9 cellular contexts compared by ENCODE assay signal in genomic region chr5:76590027-76590426, GRCh38. TPM values are rescaled to one million over a fixed set of nuclear protein-coding genes. Genes with fewer than 3 reads are reported as not detected.
DNase-seq lines count a peak whose midpoint lies in the region; ATAC-seq, FAIRE-seq and TF ChIP-seq lines count a peak whose summit lies in the region.
"Had no signal": no experiment of that assay in that cellular context is flagged by ENCODE, and none has a peak within 500 bp of the region (broad histone marks: within the 10 kb centered on the region; RNA-seq: fewer than 3 reads in every experiment).

No MANE protein-coding gene starts in this region.

- H3K27ac ChIP-seq in Peyer's patch = no peak overlapping the region
- H3K27ac ChIP-seq: BLaER1 had no signal

- peaks cover 0 to 29% (median 0%) of the 10 kb centered on the region in 3 donors for H3K36me3 ChIP-seq in Peyer's patch

- no peak for FAIRE-seq in frontal cortex (lab: Jason Lieb, UNC)

- TF ChIP-seq CTCF in GM10266 (IDR thresholded peaks at IDR 0.05; ENCODE audit: control insufficient read depth, insufficient read depth, low read depth, missing control alignments) (no peak), Peyer's patch (IDR thresholded peaks at IDR 0.05) (no peak)

- H3K9me3 ChIP-seq in Peyer's patch = no peaks in the 10 kb centered on the region
- H3K9me3 ChIP-seq: BLaER1 had no signal

- H3K27me3 ChIP-seq in Peyer's patch = no peaks in the 10 kb centered on the region
- H3K27me3 ChIP-seq: BLaER1 had no signal

- H3K4me1 ChIP-seq in Peyer's patch = peaks cover 0 to 4% (median 0%) of the 10 kb centered on the region in 4 donors
- H3K4me1 ChIP-seq: BLaER1 had no signal

- TF ChIP-seq POLR2A in Peyer's patch (IDR thresholded peaks at IDR 0.05) = no peak

- H3K4me3 ChIP-seq in Peyer's patch = no peak overlapping the region
- H3K4me3 ChIP-seq: BLaER1 had no signal

- peak; percentile 97 for ATAC-seq in GM19035 (IDR thresholded peaks at IDR 0.05; ENCODE audit: unreplicated experiment)
- peak; percentile 97 for ATAC-seq in HG02678 (IDR thresholded peaks at IDR 0.05; ENCODE audit: unreplicated experiment)
- peak; percentile 94 for ATAC-seq in HG03520 (IDR thresholded peaks at IDR 0.05; ENCODE audit: unreplicated experiment)

- DNase-seq in GM10266 (ENCODE audit: extremely low spot score) (peak; percentile 21), Peyer's patch (no peak), H4 (ENCODE audit: low spot score) (no peak), frontal cortex (ENCODE audit: low spot score in 2 of 2) (no peak), NCI-H187 treated with DMSO at 0.1 percent for 48 hours (lab: John Stamatoyannopoulos, UW) (no peak)

RNA-seq across cellular contexts. Expression of gene F2RL2, which starts 33.2 kb away (rescaled TPM):
- total RNA-seq in Peyer's patch (1 to 10 TPM in 3 of 4 donors, under 1 TPM in 1; 0.70 to 3.3 (median 1.1) TPM), frontal cortex (under 0.01 TPM)
- 88.7 and 93.9 TPM in 2 replicates for total RNA-seq in H4 (2014; rRNA removed; shearing (Covaris generic))

Comparison
In these comparisons a context has a peak if more than half of its experiments do, and no peak if none do; other contexts are left out.
1. RNA of gene F2RL2, which starts 33.2 kb away (total RNA-seq): 88.7 to 93.9 TPM in H4; 0.70 to 3.3 TPM in Peyer's patch and under 0.01 TPM in frontal cortex (single experiment); every median in the first group is over 10 times any median in the second.
2. Peak in every context shown above with its lines, with median percentiles within 50 percentile points of each other: ATAC-seq.